2 cellular contexts compared by ENCODE assay signal in the genomic region with DNA sequence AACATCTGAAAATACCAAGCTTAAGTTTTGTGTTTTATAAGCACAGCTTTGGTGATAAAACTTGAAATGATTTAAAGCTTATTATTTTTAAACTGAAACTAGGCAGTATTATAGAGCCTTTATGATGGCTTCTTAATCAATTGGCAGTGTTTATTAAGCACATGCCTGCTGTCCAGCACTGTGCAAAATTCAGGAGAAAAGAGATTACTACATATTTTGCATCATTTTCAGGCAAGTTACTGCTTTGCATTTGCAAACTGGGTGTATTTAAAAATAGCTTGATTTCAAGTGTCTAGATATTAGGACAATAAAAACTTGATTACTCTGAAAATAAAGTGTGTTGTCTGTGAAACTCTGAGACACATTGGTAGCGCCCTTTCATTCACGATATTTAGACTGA.
TF ChIP-seq lines count a peak whose summit lies in the region.

No MANE protein-coding gene starts in this region.

TF ChIP-seq in HEK293, 187 proteins besides CTCF, POLR2A, EP300 and RAD21 (continued from another document):
- TF ChIP-seq ZBTB1 (tag by site-specific recombination; IDR thresholded peaks at IDR 0.05), result no peak
- TF ChIP-seq, protein P1, sequence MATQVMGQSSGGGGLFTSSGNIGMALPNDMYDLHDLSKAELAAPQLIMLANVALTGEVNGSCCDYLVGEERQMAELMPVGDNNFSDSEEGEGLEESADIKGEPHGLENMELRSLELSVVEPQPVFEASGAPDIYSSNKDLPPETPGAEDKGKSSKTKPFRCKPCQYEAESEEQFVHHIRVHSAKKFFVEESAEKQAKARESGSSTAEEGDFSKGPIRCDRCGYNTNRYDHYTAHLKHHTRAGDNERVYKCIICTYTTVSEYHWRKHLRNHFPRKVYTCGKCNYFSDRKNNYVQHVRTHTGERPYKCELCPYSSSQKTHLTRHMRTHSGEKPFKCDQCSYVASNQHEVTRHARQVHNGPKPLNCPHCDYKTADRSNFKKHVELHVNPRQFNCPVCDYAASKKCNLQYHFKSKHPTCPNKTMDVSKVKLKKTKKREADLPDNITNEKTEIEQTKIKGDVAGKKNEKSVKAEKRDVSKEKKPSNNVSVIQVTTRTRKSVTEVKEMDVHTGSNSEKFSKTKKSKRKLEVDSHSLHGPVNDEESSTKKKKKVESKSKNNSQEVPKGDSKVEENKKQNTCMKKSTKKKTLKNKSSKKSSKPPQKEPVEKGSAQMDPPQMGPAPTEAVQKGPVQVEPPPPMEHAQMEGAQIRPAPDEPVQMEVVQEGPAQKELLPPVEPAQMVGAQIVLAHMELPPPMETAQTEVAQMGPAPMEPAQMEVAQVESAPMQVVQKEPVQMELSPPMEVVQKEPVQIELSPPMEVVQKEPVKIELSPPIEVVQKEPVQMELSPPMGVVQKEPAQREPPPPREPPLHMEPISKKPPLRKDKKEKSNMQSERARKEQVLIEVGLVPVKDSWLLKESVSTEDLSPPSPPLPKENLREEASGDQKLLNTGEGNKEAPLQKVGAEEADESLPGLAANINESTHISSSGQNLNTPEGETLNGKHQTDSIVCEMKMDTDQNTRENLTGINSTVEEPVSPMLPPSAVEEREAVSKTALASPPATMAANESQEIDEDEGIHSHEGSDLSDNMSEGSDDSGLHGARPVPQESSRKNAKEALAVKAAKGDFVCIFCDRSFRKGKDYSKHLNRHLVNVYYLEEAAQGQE (tag by site-specific recombination; IDR thresholded peaks at IDR 0.05), result peak; percentile 32; the same call in 1 of the 2 replicates

TF ChIP-seq in SK-N-SH, 30 proteins besides CTCF, POLR2A, EP300 and RAD21 (continued from another document):
- TF ChIP-seq, protein P1 (IDR thresholded peaks at IDR 0.05; ENCODE audit: low read depth, low read length), result peak; percentile 51; the same call in 1 of the 2 replicates
- no peak for TF ChIP-seq GABPA (IDR thresholded peaks at IDR 0.05; ENCODE audit: low read depth)
- no peak for TF ChIP-seq MEF2A (IDR thresholded peaks at IDR 0.05; ENCODE audit: borderline replicate concordance, low read depth)
TF ChIP-seq in SK-N-SH: peak in this region for 1.
